In genomic region chr20:20786428-20786827, GRCh38 we compare ENCODE assay signal across 21 cellular contexts.
DNase-seq lines count a peak whose midpoint lies in the region; ATAC-seq and TF ChIP-seq lines count a peak whose summit lies in the region.
"Had no signal": no experiment of that assay in that cellular context is flagged by ENCODE, and none has a peak within 500 bp of the region (broad histone marks: within the 10 kb centered on the region; RNA-seq: fewer than 3 reads in every experiment).

No MANE protein-coding gene starts in this region.

- H3K27me3 ChIP-seq in heart right ventricle = no peaks in the 10 kb centered on the region
- no peaks in the 10 kb centered on the region for H3K27me3 ChIP-seq in left ventricle myocardium inferior (ENCODE audit: low read depth)
- no peaks in the 10 kb centered on the region for H3K27me3 ChIP-seq in upper lobe of right lung
- H3K27me3 ChIP-seq: ascending aorta had no signal

- H3K9me3 ChIP-seq in heart right ventricle (peaks cover 0 to 8% (median 0%) of the 10 kb centered on the region in 11 donors), left ventricle myocardium inferior (replicated peaks) (peaks cover 8% of the 10 kb centered on the region), upper lobe of right lung (no peaks in the 10 kb centered on the region)
- H3K9me3 ChIP-seq: ascending aorta had no signal

- TF ChIP-seq CTCF in heart right ventricle (IDR thresholded peaks at IDR 0.05) (no peak), left ventricle myocardium inferior (IDR thresholded peaks at IDR 0.05; ENCODE audit: borderline replicate concordance) (no peak), upper lobe of right lung (IDR thresholded peaks at IDR 0.05) (no peak)

- WGBS in heart right ventricle, 2 donors = 75 to 77% methylated on average over 2 of the region's 2 CpGs

- H3K4me1 ChIP-seq in heart right ventricle (peaks cover 0 to 35% (median 19%) of the 10 kb centered on the region in 9 donors), left ventricle myocardium inferior (peaks cover 23% of the 10 kb centered on the region), upper lobe of right lung (peaks cover 18% of the 10 kb centered on the region)
- H3K4me1 ChIP-seq: ascending aorta, parathyroid adenoma had no signal

- ATAC-seq in Right ventricle myocardium inferior (no peak), heart right ventricle (no peak), upper lobe of right lung (peak; percentile 85)
- ATAC-seq: natural killer cell treated with Interleukin-12 subunit alpha and Interleukin-12 subunit beta and Interleukin-15 and Interleukin-18, amount 100 ng/mL, for 72 hours; Panc1 had no signal

- H3K27ac ChIP-seq in heart right ventricle = no peak overlapping the region
- no peak overlapping the region for H3K27ac ChIP-seq in left ventricle myocardium inferior (replicated peaks)
- no peak overlapping the region for H3K27ac ChIP-seq in upper lobe of right lung
- H3K27ac ChIP-seq: 22Rv1, ascending aorta, parathyroid adenoma had no signal

- intact Hi-C loops in Right ventricle myocardium inferior (cut with DNase I) = no loop called here
- intact Hi-C loops in heart right ventricle (cut with DNase I) = loop anchor here in 1 of 10 donors (5.0 kb wide), 1 partner anchor 36 kb away; no protein-coding TSS in a partner anchor
- intact Hi-C loops in left ventricle myocardium inferior (cut with micrococcal nuclease) = no loop called here
- intact Hi-C loops in upper lobe of right lung (cut with DNase I) = no loop called here

- DNase-seq in Right ventricle myocardium inferior (ENCODE audit: missing footprints) (peak; percentile 74), heart right ventricle (no peak), SKM-1 (lab: John Stamatoyannopoulos, UW; ENCODE audit: unreplicated experiment) (peak; percentile 79), left ventricle myocardium inferior (peak; percentile 32), upper lobe of right lung (no peak), NCI-H524 treated with DMSO at 0.1 percent for 48 hours (lab: John Stamatoyannopoulos, UW) (no peak), NCI-H1092 treated with DMSO at 0.1 percent for 48 hours (lab: John Stamatoyannopoulos, UW) (no peak)
- no peak for DNase-seq in activated CD8-positive, alpha-beta memory T cell treated with anti-CD3 and anti-CD28 coated beads, Interleukin-2, amount 50 U/mL, for 4 hours
- DNase-seq: activated CD4-positive, alpha-beta T cell treated with anti-CD3 and anti-CD28 coated beads for 1 hour; effector CD4-positive, alpha-beta T cell; erythroblast; foreskin melanocyte; HCEC 1CT; NCI-H146; NCI-H69 had no signal

- H3K36me3 ChIP-seq in heart right ventricle (no peaks in the 10 kb centered on the region), left ventricle myocardium inferior (no peaks in the 10 kb centered on the region), upper lobe of right lung (no peaks in the 10 kb centered on the region)
- H3K36me3 ChIP-seq: ascending aorta had no signal

- H3K4me3 ChIP-seq in heart right ventricle (no peak overlapping the region), left ventricle myocardium inferior (no peak overlapping the region), upper lobe of right lung (no peak overlapping the region)
- H3K4me3 ChIP-seq: ascending aorta, smooth muscle cell had no signal

Comparison
In these comparisons a context has a peak if more than half of its experiments do, and no peak if none do; other contexts are left out.
1. DNase-seq: peak in Right ventricle myocardium inferior (single experiment), SKM-1 (single experiment) and left ventricle myocardium inferior (single experiment); none in heart right ventricle (0 of 2), upper lobe of right lung (single experiment), NCI-H524 treated with DMSO at 0.1 percent for 48 hours (single experiment), NCI-H1092 treated with DMSO at 0.1 percent for 48 hours (single experiment) and activated CD8-positive, alpha-beta memory T cell treated with anti-CD3 and anti-CD28 coated beads, Interleukin-2, amount 50 U/mL, for 4 hours (single experiment).